ENCODE assay signal across 9 cellular contexts in genomic region chr22:39524753-39525657, GRCh38. TPM values are rescaled to one million over a fixed set of nuclear protein-coding genes. Genes with fewer than 3 reads are reported as not detected.
DNase-seq lines count a peak whose midpoint lies in the region; ATAC-seq and TF ChIP-seq lines count a peak whose summit lies in the region.
"Had no signal": no experiment of that assay in that cellular context is flagged by ENCODE, and none has a peak within 500 bp of the region (broad histone marks: within the 10 kb centered on the region; RNA-seq: fewer than 3 reads in every experiment).

No MANE protein-coding gene starts in this region.

- H3K79me2 ChIP-seq in DND-41 (ENCODE audit: insufficient read depth, low read length), result peaks cover 80% of the 10 kb centered on the region

- no peak for TF ChIP-seq CTCF in DND-41 (IDR thresholded peaks at IDR 0.05; ENCODE audit: borderline replicate concordance, extremely low read depth, low read length, poor library complexity, severe bottlenecking)
- no peak for TF ChIP-seq CTCF in neural crest cell (conservative IDR thresholded peaks at IDR 0.05)

- H3K27me3 ChIP-seq in DND-41 (ENCODE audit: insufficient read depth, low read length, poor library complexity), result no peaks in the 10 kb centered on the region

- no peak overlapping the region for H2AFZ ChIP-seq in DND-41 (ENCODE audit: low read depth, low read length)

- peak overlapping the region; percentile 46; the same call in 1 of the 2 replicates for H3K4me2 ChIP-seq in DND-41 (ENCODE audit: insufficient read depth, low read length)

- TF ChIP-seq EP300 in Ishikawa (IDR thresholded peaks at IDR 0.05; ENCODE audit: borderline replicate concordance), result no peak

- TF ChIP-seq RAD21 in Ishikawa (IDR thresholded peaks at IDR 0.05; ENCODE audit: low read depth), result no peak

- H3K27me3 Mint-ChIP-seq in activated naive CD8-positive, alpha-beta T cell treated with anti-CD3 and anti-CD28 coated beads for 36 hours, result peaks cover 9% of the 10 kb centered on the region
- peaks cover 49% of the 10 kb centered on the region for H3K27me3 Mint-ChIP-seq in neural crest cell (ENCODE audit: low read depth)

- H3K9ac ChIP-seq in DND-41 (ENCODE audit: low read depth, low read length), result no peak overlapping the region

- peaks cover 76% of the 10 kb centered on the region for H3K36me3 Mint-ChIP-seq in activated naive CD8-positive, alpha-beta T cell treated with anti-CD3 and anti-CD28 coated beads for 36 hours
- peaks cover 45% of the 10 kb centered on the region for H3K36me3 Mint-ChIP-seq in neural crest cell (ENCODE audit: low read depth)

- H3K27ac Mint-ChIP-seq in activated naive CD8-positive, alpha-beta T cell treated with anti-CD3 and anti-CD28 coated beads for 36 hours, result peak overlapping the region; percentile 86
- H3K27ac Mint-ChIP-seq in neural crest cell (ENCODE audit: unreplicated experiment), result no peak overlapping the region

- H4K20me1 ChIP-seq in DND-41 (ENCODE audit: insufficient read depth, low read length), result peaks cover 79% of the 10 kb centered on the region

- H3K9me3 Mint-ChIP-seq in activated naive CD8-positive, alpha-beta T cell treated with anti-CD3 and anti-CD28 coated beads for 36 hours, result no peaks in the 10 kb centered on the region
- peaks cover 2% of the 10 kb centered on the region for H3K9me3 Mint-ChIP-seq in neural crest cell

- peaks cover 53% of the 10 kb centered on the region for H3K4me1 ChIP-seq in DND-41 (ENCODE audit: insufficient read depth, low read length)

- no peak; the same call in 2 of the 3 replicates for ATAC-seq in DND-41 (ENCODE audit: insufficient read depth, low read depth)

- DNase-seq in DND-41 (peak; percentile 31), neural crest cell (ENCODE audit: low read depth, low spot score) (no peak), CD1c-positive myeloid dendritic cell (ENCODE audit: extremely low spot score) (no peak), COLO668 (lab: John Stamatoyannopoulos, UW; ENCODE audit: unreplicated experiment) (no peak), D341Med (ENCODE audit: low spot score) (no peak)
- DNase-seq in activated naive CD8-positive, alpha-beta T cell treated with anti-CD3 and anti-CD28 coated beads for 36 hours, result no peak
- DNase-seq in stimulated activated CD4-positive, alpha-beta T cell treated with anti-CD3 and anti-CD28 coated beads, Interleukin-4, amount 100 ng/mL, for 24 hours, result no peak
- DNase-seq: cerebellar nuclear complex had no signal

- peaks cover 77% of the 10 kb centered on the region for H3K36me3 ChIP-seq in DND-41 (ENCODE audit: insufficient read depth, low read length)

- H3K4me3 Mint-ChIP-seq in activated naive CD8-positive, alpha-beta T cell treated with anti-CD3 and anti-CD28 coated beads for 36 hours, result peak overlapping the region; percentile 40
- H3K4me3 Mint-ChIP-seq in neural crest cell, result peak overlapping the region; percentile 88

- H3K9me3 ChIP-seq in DND-41 (ENCODE audit: insufficient read depth, low read length, severe bottlenecking), result no peaks in the 10 kb centered on the region

- no peak overlapping the region for H3K4me3 ChIP-seq in DND-41 (ENCODE audit: low read depth in 1 of 2, low read length in 2 of 2)

- peaks cover 72% of the 10 kb centered on the region for H3K4me1 Mint-ChIP-seq in activated naive CD8-positive, alpha-beta T cell treated with anti-CD3 and anti-CD28 coated beads for 36 hours
- peaks cover 76% of the 10 kb centered on the region for H3K4me1 Mint-ChIP-seq in neural crest cell

- 0 out of 2 replicates have a peak overlapping the region, but pooled peaks have one; percentile 12 for H3K27ac ChIP-seq in DND-41 (ENCODE audit: low read length)

TF ChIP-seq in Ishikawa, 13 proteins besides CTCF, POLR2A, EP300 and RAD21:
- 0 out of 2 replicates have a peak, but pooled peaks have one; percentile 11 for TF ChIP-seq MAX (IDR thresholded peaks at IDR 0.05)
- no peak for TF ChIP-seq TAF1 (IDR thresholded peaks at IDR 0.05; ENCODE audit: low read depth)

RNA-seq across cellular contexts. Expression of gene ATF4, which starts 4.6 kb away (rescaled TPM):
- 100 to 1,000 TPM; 806 to 814 TPM for total RNA-seq in activated naive CD8-positive, alpha-beta T cell treated with anti-CD3 and anti-CD28 coated beads for 36 hours
- 363 and 364 TPM in 2 replicates for total RNA-seq in neural crest cell

RNA-seq across cellular contexts. Expression of gene RPS19BP1, which starts 7.5 kb away (rescaled TPM):
- total RNA-seq in activated naive CD8-positive, alpha-beta T cell treated with anti-CD3 and anti-CD28 coated beads for 36 hours, result 100 to 1,000 TPM; 104 to 113 TPM
- 67.5 and 72.6 TPM in 2 replicates for total RNA-seq in neural crest cell

RNA-seq across cellular contexts. Expression of gene MIEF1, which starts 22.9 kb away (rescaled TPM):
- total RNA-seq in activated naive CD8-positive, alpha-beta T cell treated with anti-CD3 and anti-CD28 coated beads for 36 hours, result 10 to 100 TPM; 62.9 to 65.0 TPM
- total RNA-seq in neural crest cell, result 43.3 and 45.0 TPM in 2 replicates

RNA-seq across cellular contexts. Expression of gene CACNA1I, which starts 45.5 kb away (rescaled TPM):
- under 1 TPM; 0.26 to 0.27 TPM for total RNA-seq in activated naive CD8-positive, alpha-beta T cell treated with anti-CD3 and anti-CD28 coated beads for 36 hours
- total RNA-seq in neural crest cell, result 0.07 TPM in 2 replicates
